14 cellular contexts compared by ENCODE assay signal in the genomic region with DNA sequence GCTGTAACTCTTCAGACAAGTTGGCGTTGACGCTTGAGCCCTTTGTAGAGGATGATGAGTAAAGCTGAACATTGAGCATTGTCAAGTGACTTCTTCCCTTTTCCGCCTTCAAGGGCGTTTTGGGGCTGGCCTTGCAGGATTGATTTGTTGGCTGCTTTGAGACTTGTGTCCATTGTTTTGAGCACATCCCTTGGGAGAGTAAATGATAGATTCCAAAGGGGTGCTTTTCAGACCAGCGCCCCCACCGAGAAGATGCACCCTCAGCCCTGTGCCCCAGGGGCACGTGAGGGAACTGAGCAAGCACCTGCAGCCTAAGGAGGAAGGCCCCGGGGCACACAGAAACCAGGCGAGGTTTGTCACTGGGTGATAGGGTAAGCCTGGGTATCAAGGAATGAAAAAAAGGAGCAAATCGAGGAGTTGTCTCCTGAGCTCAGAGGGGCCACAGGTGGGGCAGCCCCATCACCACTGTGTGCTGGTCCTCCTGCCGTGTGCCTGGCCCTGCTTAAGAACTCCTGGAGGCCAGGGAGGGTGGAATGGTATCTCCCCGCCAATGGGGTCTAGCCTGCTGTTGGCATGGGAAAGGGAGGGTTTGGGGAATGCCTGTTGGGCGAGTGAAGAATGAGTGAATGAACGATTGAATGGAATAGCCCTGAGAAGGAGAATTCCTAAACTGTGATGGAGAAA.
A peak's percentile ranks its signal among the peaks of the same experiment; 100 is the strongest.
DNase-seq lines count a peak whose midpoint lies in the region; ATAC-seq and TF ChIP-seq lines count a peak whose summit lies in the region.
"Had no signal": no experiment of that assay in that cellular context is flagged by ENCODE, and none has a peak within 500 bp of the region (broad histone marks: within the 10 kb centered on the region; RNA-seq: fewer than 3 reads in every experiment).

No MANE protein-coding gene starts in this region.

- H3K27me3 ChIP-seq in naive thymus-derived CD4-positive, alpha-beta T cell (ENCODE audit: control insufficient read depth in 2 of 2, insufficient read depth in 2 of 2, low read length in 2 of 2): no peaks in the 10 kb centered on the region
- no peaks in the 10 kb centered on the region for H3K27me3 ChIP-seq in upper lobe of right lung

- DNase-seq in DMS53 (lab: John Stamatoyannopoulos, UW) (peak; percentile 44), DMS53 treated with DMSO at 0.1 percent for 48 hours (lab: John Stamatoyannopoulos, UW; ENCODE audit: unreplicated experiment) (no peak), upper lobe of right lung (no peak), NCI-H1048 (lab: John Stamatoyannopoulos, UW) (no peak), 8988T (no peak)
- DNase-seq in central memory CD8-positive, alpha-beta T cell (ENCODE audit: low spot score in 2 of 2): no peak
- no peak for DNase-seq in naive thymus-derived CD4-positive, alpha-beta T cell
- no peak for DNase-seq in activated naive CD4-positive, alpha-beta T cell (lab: John Stamatoyannopoulos, UW)
- DNase-seq: NCI-H187 treated with DMSO at 0.1 percent for 48 hours, NCI-H524 treated with DMSO at 0.1 percent for 48 hours had no signal

- no peaks in the 10 kb centered on the region for H3K9me3 Mint-ChIP-seq in central memory CD8-positive, alpha-beta T cell
- no peaks in the 10 kb centered on the region for H3K9me3 Mint-ChIP-seq in naive thymus-derived CD4-positive, alpha-beta T cell
- H3K9me3 Mint-ChIP-seq: activated naive CD4-positive, alpha-beta T cell treated with anti-CD3 and anti-CD28 coated beads, Interleukin-2, amount 10 ng/mL, durations not matched to agents 7 days and 5 days; CD8-positive, alpha-beta T cell had no signal

- POLR2A ChIA-PET in naive thymus-derived CD4-positive, alpha-beta T cell (lab: Charles Lee): no interaction called here

- H3K4me1 Mint-ChIP-seq in central memory CD8-positive, alpha-beta T cell: peaks cover 9% of the 10 kb centered on the region
- H3K4me1 Mint-ChIP-seq in naive thymus-derived CD4-positive, alpha-beta T cell: peaks cover 0 to 12% (median 0%) of the 10 kb centered on the region in 7 donors
- H3K4me1 Mint-ChIP-seq: activated CD4-positive, alpha-beta T cell treated with anti-CD3 and anti-CD28 coated beads for 36 hours; activated naive CD4-positive, alpha-beta T cell treated with anti-CD3 and anti-CD28 coated beads, Interleukin-2, amount 10 ng/mL, durations not matched to agents 7 days and 5 days had no signal

- no peak for ATAC-seq in central memory CD8-positive, alpha-beta T cell (replicated peaks; ENCODE audit: extremely low read depth, poor library complexity, severe bottlenecking)
- ATAC-seq in naive thymus-derived CD4-positive, alpha-beta T cell: peak; percentile 50
- peak; percentile 23 for ATAC-seq in upper lobe of right lung
- ATAC-seq: CD8-positive, alpha-beta T cell had no signal

- no peak for TF ChIP-seq CTCF in upper lobe of right lung (IDR thresholded peaks at IDR 0.05)

- no peaks in the 10 kb centered on the region for H3K4me1 ChIP-seq in naive thymus-derived CD4-positive, alpha-beta T cell (ENCODE audit: control insufficient read depth in 2 of 2, insufficient read depth in 2 of 2, low read length in 2 of 2)
- peaks cover 12% of the 10 kb centered on the region for H3K4me1 ChIP-seq in upper lobe of right lung

- H3K4me3 Mint-ChIP-seq in central memory CD8-positive, alpha-beta T cell: no peak overlapping the region
- H3K4me3 Mint-ChIP-seq in naive thymus-derived CD4-positive, alpha-beta T cell: no peak overlapping the region
- H3K4me3 Mint-ChIP-seq: activated CD4-positive, alpha-beta T cell treated with anti-CD3 and anti-CD28 coated beads for 36 hours; activated naive CD4-positive, alpha-beta T cell treated with anti-CD3 and anti-CD28 coated beads, Interleukin-2, amount 10 ng/mL, durations not matched to agents 7 days and 5 days; CD8-positive, alpha-beta T cell had no signal

- no peak overlapping the region for H3K27ac ChIP-seq in naive thymus-derived CD4-positive, alpha-beta T cell (ENCODE audit: low read depth, low read length)
- peak overlapping the region; percentile 40 for H3K27ac ChIP-seq in upper lobe of right lung
- H3K27ac ChIP-seq: 22Rv1 had no signal

- intact Hi-C loops in naive thymus-derived CD4-positive, alpha-beta T cell (cut with micrococcal nuclease): loop anchor here in 1 of 2 donors (1.0 kb wide), 1 partner anchor 160 kb away; no protein-coding TSS in a partner anchor
- intact Hi-C loops in upper lobe of right lung (cut with DNase I): no loop called here

- H3K36me3 Mint-ChIP-seq in central memory CD8-positive, alpha-beta T cell (ENCODE audit: insufficient read depth): no peaks in the 10 kb centered on the region
- H3K36me3 Mint-ChIP-seq in naive thymus-derived CD4-positive, alpha-beta T cell: no peaks in the 10 kb centered on the region
- H3K36me3 Mint-ChIP-seq: activated naive CD4-positive, alpha-beta T cell treated with anti-CD3 and anti-CD28 coated beads, Interleukin-2, amount 10 ng/mL, durations not matched to agents 7 days and 5 days; CD8-positive, alpha-beta T cell had no signal

- H3K9me3 ChIP-seq in naive thymus-derived CD4-positive, alpha-beta T cell (ENCODE audit: control insufficient read depth in 2 of 3, low read length in 3 of 3): no peaks in the 10 kb centered on the region
- H3K9me3 ChIP-seq in upper lobe of right lung: no peaks in the 10 kb centered on the region

- H3K27ac Mint-ChIP-seq in central memory CD8-positive, alpha-beta T cell (ENCODE audit: low read depth): peak overlapping the region; percentile 19
- H3K27ac Mint-ChIP-seq in naive thymus-derived CD4-positive, alpha-beta T cell: no peak overlapping the region
- H3K27ac Mint-ChIP-seq: activated CD4-positive, alpha-beta T cell treated with anti-CD3 and anti-CD28 coated beads for 36 hours; activated naive CD4-positive, alpha-beta T cell treated with anti-CD3 and anti-CD28 coated beads, Interleukin-2, amount 10 ng/mL, durations not matched to agents 7 days and 5 days; CD8-positive, alpha-beta T cell had no signal

- no peaks in the 10 kb centered on the region for H3K36me3 ChIP-seq in naive thymus-derived CD4-positive, alpha-beta T cell (ENCODE audit: control insufficient read depth in 2 of 3, insufficient read depth in 3 of 3, low read length in 3 of 3)
- H3K36me3 ChIP-seq in upper lobe of right lung: peaks cover 6% of the 10 kb centered on the region

- CTCF ChIA-PET in naive thymus-derived CD4-positive, alpha-beta T cell (lab: Charles Lee): interaction anchor here (0.8 kb wide), 1 partner anchor 30 kb away, joined by 3 read pairs; no protein-coding TSS in a partner anchor

- peaks cover 64% of the 10 kb centered on the region for H3K27me3 Mint-ChIP-seq in central memory CD8-positive, alpha-beta T cell
- H3K27me3 Mint-ChIP-seq in naive thymus-derived CD4-positive, alpha-beta T cell: peaks cover 19 to 25% (median 25%) of the 10 kb centered on the region in 5 donors

- no peak overlapping the region for H3K4me3 ChIP-seq in naive thymus-derived CD4-positive, alpha-beta T cell (ENCODE audit: low read length)
- no peak overlapping the region for H3K4me3 ChIP-seq in upper lobe of right lung
